Comparison of ENCODE assay signal across 8 cellular contexts in genomic region chr1:241998412-241998921, GRCh38. TPM values are rescaled to one million over a fixed set of nuclear protein-coding genes. Genes with fewer than 3 reads are reported as not detected.
A peak's percentile ranks its signal among the peaks of the same experiment; 100 is the strongest.
DNase-seq lines count a peak whose midpoint lies in the region; TF ChIP-seq lines count a peak whose summit lies in the region.

No MANE protein-coding gene starts in this region.

- peak; percentile 29 for TF ChIP-seq CTCF in MM.1S (IDR thresholded peaks at IDR 0.05; ENCODE audit: low read length)
- peak; percentile 35 for TF ChIP-seq CTCF in liver (IDR thresholded peaks at IDR 0.05; ENCODE audit: low read depth, low read length, missing input control)

- peak overlapping the region; percentile 77 for H3K27ac Mint-ChIP-seq in dendritic cell treated with granulocyte-macrophage colony-stimulating factor and Interleukin-4, amounts not matched to agents 40 ng/mL and 50 ng/mL, for 4 days

- H3K9me3 ChIP-seq in MM.1S (replicated peaks; ENCODE audit: insufficient read depth, low read length) (no peaks in the 10 kb centered on the region), liver (ENCODE audit: control insufficient read depth in 4 of 4, low read length in 3 of 4) (no peaks in the 10 kb centered on the region)

- no peak overlapping the region for H3K4me2 ChIP-seq in MM.1S (ENCODE audit: low read depth, low read length)

- H3K27me3 Mint-ChIP-seq in dendritic cell treated with granulocyte-macrophage colony-stimulating factor and Interleukin-4, amounts not matched to agents 40 ng/mL and 50 ng/mL, for 4 days, result peaks cover 19% of the 10 kb centered on the region

- H3K9me2 ChIP-seq in MM.1S (replicated peaks; ENCODE audit: insufficient read depth, low read length), result no peaks in the 10 kb centered on the region

- no peaks in the 10 kb centered on the region for H3F3A ChIP-seq in MM.1S (ENCODE audit: insufficient read depth, low read length)

- no peaks in the 10 kb centered on the region for H3K9me3 Mint-ChIP-seq in dendritic cell treated with granulocyte-macrophage colony-stimulating factor and Interleukin-4, amounts not matched to agents 40 ng/mL and 50 ng/mL, for 4 days

- H3K9ac ChIP-seq in MM.1S (ENCODE audit: low read length) (no peak overlapping the region), liver (ENCODE audit: low read depth in 1 of 2, low read length in 2 of 2) (no peak overlapping the region)

- H3K36me3 Mint-ChIP-seq in dendritic cell treated with granulocyte-macrophage colony-stimulating factor and Interleukin-4, amounts not matched to agents 40 ng/mL and 50 ng/mL, for 4 days (ENCODE audit: low read depth), result no peaks in the 10 kb centered on the region

- H3K4me3 ChIP-seq in MM.1S (ENCODE audit: low read length) (no peak overlapping the region), liver (ENCODE audit: low read depth in 1 of 3, low read length in 3 of 3) (peak overlapping the region in 2 of 3 donors; percentile 21 to 53)

- H4K20me1 ChIP-seq in MM.1S (ENCODE audit: insufficient read depth, low read length), result no peaks in the 10 kb centered on the region

- H3K36me3 ChIP-seq in MM.1S (replicated peaks; ENCODE audit: insufficient read depth, low read length), result no peaks in the 10 kb centered on the region
- no peaks in the 10 kb centered on the region for H3K36me3 ChIP-seq in liver (ENCODE audit: control insufficient read depth in 4 of 4, insufficient read depth in 3 of 4, low read depth in 1 of 4, low read length in 3 of 4)

- peak; percentile 53 to 66 for TF ChIP-seq RAD21 in liver (IDR thresholded peaks at IDR 0.05)

- H2AFZ ChIP-seq in MM.1S (ENCODE audit: low read length), result 0 out of 2 replicates have a peak overlapping the region, but pooled peaks have one; percentile 29

- H3K27me3 ChIP-seq in MM.1S (replicated peaks; ENCODE audit: insufficient read depth, low read length), result no peaks in the 10 kb centered on the region
- no peaks in the 10 kb centered on the region for H3K27me3 ChIP-seq in liver (ENCODE audit: control insufficient read depth in 4 of 4, insufficient read depth in 4 of 4, low read length in 3 of 4)

- no peaks in the 10 kb centered on the region for H3K4me1 ChIP-seq in MM.1S (ENCODE audit: low read length)
- H3K4me1 ChIP-seq in liver (ENCODE audit: control insufficient read depth in 4 of 4, insufficient read depth in 4 of 4, low read length in 3 of 4), result peaks cover 0 to 6% (median 0%) of the 10 kb centered on the region in 4 donors

- H3K4me3 Mint-ChIP-seq in dendritic cell treated with granulocyte-macrophage colony-stimulating factor and Interleukin-4, amounts not matched to agents 40 ng/mL and 50 ng/mL, for 4 days, result peak overlapping the region; percentile 68

- peaks cover 29% of the 10 kb centered on the region for H3K4me1 Mint-ChIP-seq in dendritic cell treated with granulocyte-macrophage colony-stimulating factor and Interleukin-4, amounts not matched to agents 40 ng/mL and 50 ng/mL, for 4 days (ENCODE audit: low read depth)

- WGBS in liver, result 8% methylated on average over 20 of the region's 20 CpGs

- H3K79me2 ChIP-seq in MM.1S (ENCODE audit: low read length), result no peaks in the 10 kb centered on the region

- intact Hi-C loops in dendritic cell treated with granulocyte-macrophage colony-stimulating factor and Interleukin-4, amounts not matched to agents 40 ng/mL and 50 ng/mL, for 4 days (cut with micrococcal nuclease), result loop anchor here (10.0 kb wide), 1 partner anchor 474 kb away; no protein-coding TSS in a partner anchor

- H3K27ac ChIP-seq in MM.1S (ENCODE audit: low read length) (no peak overlapping the region), liver (ENCODE audit: low read depth in 1 of 2, low read length in 2 of 2) (no peak overlapping the region)

- DNase-seq in ELF-1 (ENCODE audit: low read depth, low spot score) (peak; percentile 87), GOT3 (lab: John Stamatoyannopoulos, UW) (peak; percentile 35), MM.1S (no peak), NCI-H526 treated with DMSO at 0.1 percent for 48 hours (lab: John Stamatoyannopoulos, UW) (no peak)
- peak; percentile 65 for DNase-seq in activated CD4-positive, alpha-beta T cell treated with anti-CD3 and anti-CD28 coated beads for 48 hours
- DNase-seq in stimulated activated CD4-positive, alpha-beta T cell treated with anti-CD3 and anti-CD28 coated beads, Interleukin-4, amount 100 ng/mL, for 24 hours, result peak; percentile 49

TF ChIP-seq in liver, 16 proteins besides CTCF, POLR2A, EP300 and RAD21:
- TF ChIP-seq HNF4A (conservative IDR thresholded peaks at IDR 0.05), result peak in 1 of 2 donors; percentile 38
- peak; percentile 11 for TF ChIP-seq NR2F2 (IDR thresholded peaks at IDR 0.05)
- TF ChIP-seq EGR1 (IDR thresholded peaks at IDR 0.05; ENCODE audit: low read depth in 2 of 2), result no peak
- peak in 1 of 2 donors; percentile 6 for TF ChIP-seq RXRA (IDR thresholded peaks at IDR 0.05)
- peak; percentile 15 to 43 for TF ChIP-seq GABPA (IDR thresholded peaks at IDR 0.05 in 1 of 2, conservative IDR thresholded peaks at IDR 0.05 in 1 of 2)

RNA-seq across cellular contexts. Expression of gene MAP1LC3C, which starts 0.4 kb away (rescaled TPM):
- not detected for total RNA-seq in liver
- not detected for polyA plus RNA-seq in liver

RNA-seq across cellular contexts. Expression of gene BECN2, which starts 40.9 kb away (rescaled TPM):
- total RNA-seq in liver, result not detected
- not detected for polyA plus RNA-seq in liver

Comparison
In these comparisons a context has a peak if more than half of its experiments do, and no peak if none do; other contexts are left out.
1. DNase-seq: peak in ELF-1 (single experiment), GOT3 (single experiment), activated CD4-positive, alpha-beta T cell treated with anti-CD3 and anti-CD28 coated beads for 48 hours (single experiment) and stimulated activated CD4-positive, alpha-beta T cell treated with anti-CD3 and anti-CD28 coated beads, Interleukin-4, amount 100 ng/mL, for 24 hours (single experiment); none in MM.1S (single experiment) and NCI-H526 treated with DMSO at 0.1 percent for 48 hours (single experiment).